Comparison of ENCODE assay signal across 1 cellular context in genomic region chr4:10105421-10105820, GRCh38.
TF ChIP-seq lines count a peak whose summit lies in the region.

No MANE protein-coding gene starts in this region.

TF ChIP-seq in WTC11, 78 proteins besides CTCF, POLR2A, EP300 and RAD21 (continued from another document):
- TF ChIP-seq ZSCAN18 (CRISPR knock-in tag; IDR thresholded peaks at IDR 0.05) (no peak), JAZF1 (CRISPR knock-in tag; IDR thresholded peaks at IDR 0.05) (no peak), ZNF671 (CRISPR knock-in tag; IDR thresholded peaks at IDR 0.05) (no peak), GTF2I (CRISPR knock-in tag; conservative IDR thresholded peaks at IDR 0.05) (no peak), AFF4 (CRISPR knock-in tag; IDR thresholded peaks at IDR 0.05; ENCODE audit: borderline replicate concordance) (no peak), ZNF121 (CRISPR knock-in tag; IDR thresholded peaks at IDR 0.05) (no peak), RORB (CRISPR knock-in tag; IDR thresholded peaks at IDR 0.05) (no peak), ATF1 (CRISPR knock-in tag; IDR thresholded peaks at IDR 0.05) (no peak), IRF2 (CRISPR knock-in tag; IDR thresholded peaks at IDR 0.05; ENCODE audit: borderline replicate concordance, low read depth) (no peak), ZNF425 (CRISPR knock-in tag; conservative IDR thresholded peaks at IDR 0.05) (no peak), ZMAT4 (CRISPR knock-in tag; IDR thresholded peaks at IDR 0.05) (no peak), NR1H2 (CRISPR knock-in tag; IDR thresholded peaks at IDR 0.05) (no peak)
